ENCODE assay signal across 12 cellular contexts in the genomic region with DNA sequence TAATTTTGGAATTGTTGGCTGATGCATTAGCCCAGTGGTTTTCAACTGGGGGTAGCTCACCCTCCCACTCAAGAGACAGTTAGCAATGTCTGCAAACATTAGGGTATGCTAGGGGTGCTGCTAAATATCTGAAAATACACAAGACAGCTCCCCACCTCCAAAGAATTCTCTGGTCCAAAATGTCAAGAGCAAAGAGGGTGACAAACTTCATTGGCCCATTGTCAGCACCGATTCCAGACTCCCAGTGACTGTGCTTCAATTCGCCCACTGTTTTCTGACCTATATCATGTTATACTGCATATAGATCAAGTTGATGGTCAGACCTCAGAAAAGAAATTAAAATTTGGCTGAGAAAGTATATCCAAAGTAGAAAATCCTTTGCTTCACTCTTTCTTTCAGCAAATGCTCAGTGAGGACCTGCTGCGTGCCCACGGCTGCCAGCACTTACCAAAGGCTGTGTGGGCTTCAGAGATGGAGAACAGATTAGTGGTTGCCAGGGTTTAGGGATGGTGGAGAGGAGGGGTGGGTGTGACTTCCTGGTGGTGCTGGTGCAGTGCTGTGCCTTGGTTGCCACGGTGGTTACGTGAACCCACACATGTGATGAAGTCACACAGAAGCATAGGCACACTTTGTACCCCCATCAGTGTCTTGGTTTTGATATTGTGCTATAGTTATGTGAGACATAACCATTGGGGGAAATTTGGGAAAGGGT.
A peak's percentile ranks its signal among the peaks of the same experiment; 100 is the strongest.
DNase-seq lines count a peak whose midpoint lies in the region.
"Had no signal": no experiment of that assay in that cellular context is flagged by ENCODE, and none has a peak within 500 bp of the region (broad histone marks: within the 10 kb centered on the region; RNA-seq: fewer than 3 reads in every experiment).

No MANE protein-coding gene starts in this region.

- no peak overlapping the region for H4K12ac ChIP-seq in trophoblast cell (ENCODE audit: low read depth, low read length)

- DNase-seq in Jurkat, Clone E6-1 (ENCODE audit: low read depth, low spot score), result peak; percentile 56
- DNase-seq in activated CD8-positive, alpha-beta memory T cell treated with anti-CD3 and anti-CD28 coated beads, Interleukin-2, amount 50 U/mL, for 48 hours, result peak; percentile 64
- DNase-seq in head of caudate nucleus (peak in 34 of 42 donors; percentile 11 to 78 (median 37)), trophoblast cell (no peak), NCI-H446 (lab: John Stamatoyannopoulos, UW) (no peak), DMS 273 (lab: John Stamatoyannopoulos, UW; ENCODE audit: unreplicated experiment) (no peak), NCI-H2171 (lab: John Stamatoyannopoulos, UW) (no peak)
- DNase-seq in stimulated activated CD8-positive, alpha-beta memory T cell treated with anti-CD3 and anti-CD28 coated beads, Interleukin-2, amount 100 ng/mL, for 48 hours (ENCODE audit: low read depth in 2 of 2), result peak; percentile 24 to 27
- DNase-seq: mammary epithelial cell, NCI-H187 treated with DMSO at 0.1 percent for 48 hours, retina had no signal

- WGBS in trophoblast cell (ENCODE audit: extremely low coverage, insufficient coverage, insufficient read length), result no CpG with 5 or more reads among the region's 6 CpGs

- H3K4ac ChIP-seq in trophoblast cell (ENCODE audit: low read depth, low read length), result no peak overlapping the region

- H2BK5ac ChIP-seq in trophoblast cell (ENCODE audit: low read depth, low read length, poor library complexity), result no peak overlapping the region

- H3K27ac ChIP-seq in trophoblast cell (ENCODE audit: low read depth, low read length), result no peak overlapping the region
- H3K27ac ChIP-seq: RWPE1 had no signal

- H3K18ac ChIP-seq in trophoblast cell (ENCODE audit: low read length), result no peak overlapping the region

- H3K79me2 ChIP-seq in trophoblast cell (ENCODE audit: control insufficient read depth, insufficient read depth, low read length, poor library complexity), result no peaks in the 10 kb centered on the region

- H3K14ac ChIP-seq in trophoblast cell (ENCODE audit: low read length), result no peak overlapping the region

- no peak overlapping the region for H3K23ac ChIP-seq in trophoblast cell (ENCODE audit: low read length)

- H3K4me2 ChIP-seq in trophoblast cell (ENCODE audit: low read length), result no peak overlapping the region

- H3K4me3 ChIP-seq in Jurkat, Clone E6-1 (ENCODE audit: low read length), result no peak overlapping the region
- no peak overlapping the region for H3K4me3 ChIP-seq in trophoblast cell (ENCODE audit: low read depth, low read length)

- H3K79me1 ChIP-seq in trophoblast cell (ENCODE audit: low read length), result no peaks in the 10 kb centered on the region

- no peak overlapping the region for H2BK12ac ChIP-seq in trophoblast cell (ENCODE audit: low read length)

- H3K9me3 ChIP-seq in trophoblast cell (ENCODE audit: insufficient read depth, low read depth, low read length), result no peaks in the 10 kb centered on the region

- no peak overlapping the region for H2AFZ ChIP-seq in trophoblast cell (ENCODE audit: insufficient read depth, low read length, poor library complexity)

- intact Hi-C loops in head of caudate nucleus (cut with DNase I), result no loop called here

- no peak overlapping the region for H2BK120ac ChIP-seq in trophoblast cell (ENCODE audit: insufficient read depth, low read length, poor library complexity)

- H3K27me3 ChIP-seq in trophoblast cell (ENCODE audit: insufficient read depth, low read length), result no peaks in the 10 kb centered on the region

- H3K36me3 ChIP-seq in trophoblast cell (ENCODE audit: control insufficient read depth in 1 of 2, insufficient read depth in 2 of 2, low read length in 2 of 2), result no peaks in the 10 kb centered on the region

- H3K4me1 ChIP-seq in trophoblast cell (ENCODE audit: control insufficient read depth in 1 of 2, insufficient read depth in 2 of 2, low read length in 2 of 2), result no peaks in the 10 kb centered on the region

- H4K91ac ChIP-seq in trophoblast cell (ENCODE audit: low read depth, low read length), result no peak overlapping the region

- no peak overlapping the region for H2AK5ac ChIP-seq in trophoblast cell (ENCODE audit: low read length)

- no peak overlapping the region for H3K9ac ChIP-seq in trophoblast cell (ENCODE audit: low read length)

- H4K8ac ChIP-seq in trophoblast cell (ENCODE audit: low read depth, low read length), result no peak overlapping the region

Comparison
In these comparisons a context has a peak if more than half of its experiments do, and no peak if none do; other contexts are left out.
1. DNase-seq: peak in Jurkat, Clone E6-1 (single experiment), activated CD8-positive, alpha-beta memory T cell treated with anti-CD3 and anti-CD28 coated beads, Interleukin-2, amount 50 U/mL, for 48 hours (single experiment), head of caudate nucleus (34 of 42) and stimulated activated CD8-positive, alpha-beta memory T cell treated with anti-CD3 and anti-CD28 coated beads, Interleukin-2, amount 100 ng/mL, for 48 hours (2 of 2); none in trophoblast cell (0 of 2), NCI-H446 (0 of 2), DMS 273 (single experiment) and NCI-H2171 (single experiment).